In the genomic region with DNA sequence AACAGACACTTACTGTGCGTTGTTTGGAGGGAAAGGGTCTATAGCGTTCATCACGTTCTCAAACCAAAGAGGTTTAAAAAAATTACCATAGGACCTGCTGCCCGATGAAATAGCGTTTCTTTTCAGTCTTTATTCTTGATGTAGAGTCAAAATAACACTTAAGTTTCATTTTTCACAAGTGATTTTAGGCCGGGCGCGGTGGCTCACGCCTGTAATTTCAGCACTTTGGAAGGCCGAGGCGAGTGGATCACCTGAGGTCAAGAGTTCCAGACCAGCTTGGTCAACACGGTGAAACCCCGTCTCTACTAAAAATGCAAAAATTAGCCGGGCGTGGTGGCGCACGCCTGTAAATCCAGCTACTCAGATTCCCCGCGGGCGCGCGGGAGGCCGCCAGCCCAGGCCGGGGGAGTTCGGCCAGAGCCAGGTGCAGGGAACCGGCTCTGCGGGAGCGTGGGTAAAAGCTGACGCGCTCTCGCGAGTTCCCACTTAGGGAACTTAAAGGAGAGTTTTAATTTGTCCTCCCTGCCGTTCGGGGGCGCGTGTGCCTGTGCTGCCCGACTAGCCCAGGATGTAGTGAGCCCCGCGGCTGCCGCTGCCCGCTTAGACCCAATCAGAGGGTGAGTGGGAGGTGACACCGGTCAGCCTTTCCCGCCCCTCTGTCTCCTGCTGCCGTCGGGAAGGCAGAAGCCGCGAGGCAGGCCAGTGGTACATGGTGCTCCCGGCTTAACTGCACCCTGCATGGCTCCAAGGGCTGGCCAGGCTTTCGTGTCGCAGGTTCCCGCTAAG, we compare ENCODE assay signal across 8 cellular contexts. TPM values are rescaled to one million over a fixed set of nuclear protein-coding genes. Genes with fewer than 3 reads are reported as not detected.
DNase-seq lines count a peak whose midpoint lies in the region; ATAC-seq and TF ChIP-seq lines count a peak whose summit lies in the region.

No MANE protein-coding gene starts in this region.

- peak; percentile 65 for ATAC-seq in GM21825 (IDR thresholded peaks at IDR 0.05; ENCODE audit: unreplicated experiment)

- peak overlapping the region; percentile 97 for H2AFZ ChIP-seq in neural cell (ENCODE audit: low read depth, low read length)

- no peaks in the 10 kb centered on the region for H3K9me3 ChIP-seq in neural cell (ENCODE audit: low read length)
- no peaks in the 10 kb centered on the region for H3K9me3 ChIP-seq in stomach

- no peak overlapping the region for H3K9ac ChIP-seq in neural cell (ENCODE audit: low read length)

- WGBS in stomach, 5 donors = 3 to 16% (median 10%) methylated on average over 37 to 51 of the region's 51 CpGs

- no peak for TF ChIP-seq RAD21 in neural cell (conservative IDR thresholded peaks at IDR 0.05)

- DNase-seq in ELF-1 (ENCODE audit: low read depth, low spot score) = peak; percentile 89
- DNase-seq in NCI-H510A treated with DMSO at 0.1 percent for 48 hours (lab: John Stamatoyannopoulos, UW) = peak; percentile 17
- peak; percentile 49 for DNase-seq in activated T-helper 1 cell treated with anti-CD3 and anti-CD28 coated beads, Interleukin-12 subunit alpha, Interleukin-12 subunit beta, Interleukin-2, Interleukin-4 antibody, amounts not matched to agents 30 ng/mL and 10 ng/mL and 1 ng/mL, durations not matched to agents 14 hours and 24 hours and 36 hours (ENCODE audit: low spot score)
- DNase-seq in fibroblast of mammary gland (ENCODE audit: low read depth) = peak; percentile 85
- peak; percentile 79 for DNase-seq in stomach
- DNase-seq in LoVo (ENCODE audit: low spot score) = no peak

- intact Hi-C loops in activated T-helper 1 cell treated with anti-CD3 and anti-CD28 coated beads, Interleukin-12 subunit alpha, Interleukin-12 subunit beta, Interleukin-2, Interleukin-4 antibody, amounts not matched to agents 30 ng/mL and 10 ng/mL and 1 ng/mL, durations not matched to agents 14 hours and 24 hours and 36 hours (cut with micrococcal nuclease) = loop anchor here (2.0 to 10.0 kb wide), 5 partner anchors 20 to 742 kb away; partner anchors contain the start of genes INTS6, NEK5 and VPS36
- intact Hi-C loops in stomach (cut with DNase I; ENCODE audit: low total_unique reads) = no loop called here

- H3K4me2 ChIP-seq in neural cell (ENCODE audit: low read length) = no peak overlapping the region

- H3F3A ChIP-seq in neural cell (ENCODE audit: insufficient read depth, low read length, poor library complexity, severe bottlenecking) = no peaks in the 10 kb centered on the region

- no peaks in the 10 kb centered on the region for H4K20me1 ChIP-seq in neural cell (ENCODE audit: insufficient read depth)

- H3K27ac ChIP-seq in neural cell (ENCODE audit: low read length) = no peak overlapping the region
- peak overlapping the region; percentile 70 to 85 (median 83) for H3K27ac ChIP-seq in stomach

- H3K9me2 ChIP-seq in neural cell (ENCODE audit: insufficient read depth, low read length) = no peaks in the 10 kb centered on the region

- H3K27ac Mint-ChIP-seq in activated T-helper 1 cell treated with anti-CD3 and anti-CD28 coated beads, Interleukin-12 subunit alpha, Interleukin-12 subunit beta, Interleukin-2, Interleukin-4 antibody, amounts not matched to agents 30 ng/mL and 10 ng/mL and 1 ng/mL, durations not matched to agents 14 hours and 24 hours and 36 hours = peak overlapping the region; percentile 95

- H3K79me2 ChIP-seq in neural cell (replicated peaks; ENCODE audit: insufficient read depth, low read length) = peaks cover 30% of the 10 kb centered on the region

- H3K36me3 ChIP-seq in neural cell (ENCODE audit: insufficient read depth, low read length) (no peaks in the 10 kb centered on the region), stomach (peaks cover 0 to 4% (median 0%) of the 10 kb centered on the region in 4 donors)

- TF ChIP-seq CTCF in fibroblast of mammary gland (conservative IDR thresholded peaks at IDR 0.05; ENCODE audit: control insufficient read depth, insufficient read depth, low read depth, low read length) (peak; percentile 3), neural cell (IDR thresholded peaks at IDR 0.05; ENCODE audit: poor library complexity, severe bottlenecking) (no peak), stomach (IDR thresholded peaks at IDR 0.05) (no peak)

- H3K36me3 Mint-ChIP-seq in activated T-helper 1 cell treated with anti-CD3 and anti-CD28 coated beads, Interleukin-12 subunit alpha, Interleukin-12 subunit beta, Interleukin-2, Interleukin-4 antibody, amounts not matched to agents 30 ng/mL and 10 ng/mL and 1 ng/mL, durations not matched to agents 14 hours and 24 hours and 36 hours (ENCODE audit: low read depth) = peaks cover 2% of the 10 kb centered on the region

- peak overlapping the region; percentile 92 for H3K4me3 ChIP-seq in fibroblast of mammary gland (ENCODE audit: control insufficient read depth, low read depth, low read length)
- peak overlapping the region; percentile 83 for H3K4me3 ChIP-seq in neural cell (ENCODE audit: low read length)
- H3K4me3 ChIP-seq in stomach = peak overlapping the region; percentile 68 to 94 (median 84)

- H3K27me3 ChIP-seq in neural cell (ENCODE audit: insufficient read depth, low read depth, low read length) (no peaks in the 10 kb centered on the region), stomach (no peaks in the 10 kb centered on the region)

- peaks cover 13% of the 10 kb centered on the region for H3K4me1 Mint-ChIP-seq in activated T-helper 1 cell treated with anti-CD3 and anti-CD28 coated beads, Interleukin-12 subunit alpha, Interleukin-12 subunit beta, Interleukin-2, Interleukin-4 antibody, amounts not matched to agents 30 ng/mL and 10 ng/mL and 1 ng/mL, durations not matched to agents 14 hours and 24 hours and 36 hours (ENCODE audit: low read depth)

- TF ChIP-seq EP300 in neural cell (conservative IDR thresholded peaks at IDR 0.05; ENCODE audit: poor library complexity, severe bottlenecking) = no peak
- TF ChIP-seq EP300 in stomach (IDR thresholded peaks at IDR 0.05) = no peak

- no peak for TF ChIP-seq POLR2A in stomach (IDR thresholded peaks at IDR 0.05)

- no peaks in the 10 kb centered on the region for H3K9me3 Mint-ChIP-seq in activated T-helper 1 cell treated with anti-CD3 and anti-CD28 coated beads, Interleukin-12 subunit alpha, Interleukin-12 subunit beta, Interleukin-2, Interleukin-4 antibody, amounts not matched to agents 30 ng/mL and 10 ng/mL and 1 ng/mL, durations not matched to agents 14 hours and 24 hours and 36 hours

- peak overlapping the region; percentile 95 for H3K4me3 Mint-ChIP-seq in activated T-helper 1 cell treated with anti-CD3 and anti-CD28 coated beads, Interleukin-12 subunit alpha, Interleukin-12 subunit beta, Interleukin-2, Interleukin-4 antibody, amounts not matched to agents 30 ng/mL and 10 ng/mL and 1 ng/mL, durations not matched to agents 14 hours and 24 hours and 36 hours

- no peaks in the 10 kb centered on the region for H3K27me3 Mint-ChIP-seq in activated T-helper 1 cell treated with anti-CD3 and anti-CD28 coated beads, Interleukin-12 subunit alpha, Interleukin-12 subunit beta, Interleukin-2, Interleukin-4 antibody, amounts not matched to agents 30 ng/mL and 10 ng/mL and 1 ng/mL, durations not matched to agents 14 hours and 24 hours and 36 hours (ENCODE audit: insufficient read depth)

- H3K4me1 ChIP-seq in stomach = peaks cover 16 to 38% (median 33%) of the 10 kb centered on the region in 4 donors

TF ChIP-seq in neural cell, 6 proteins besides CTCF, POLR2A, EP300 and RAD21:
- TF ChIP-seq MXI1 (conservative IDR thresholded peaks at IDR 0.05; ENCODE audit: poor library complexity, severe bottlenecking) (no peak), REST (IDR thresholded peaks at IDR 0.05; ENCODE audit: borderline replicate concordance) (no peak), SMC3 (conservative IDR thresholded peaks at IDR 0.05; ENCODE audit: poor library complexity) (no peak)

RNA-seq across cellular contexts. Expression of gene NEK3, which starts 35.8 kb away (rescaled TPM):
- total RNA-seq in activated T-helper 1 cell treated with anti-CD3 and anti-CD28 coated beads, Interleukin-12 subunit alpha, Interleukin-12 subunit beta, Interleukin-2, Interleukin-4 antibody, amounts not matched to agents 30 ng/mL and 10 ng/mL and 1 ng/mL, durations not matched to agents 14 hours and 24 hours and 36 hours = 10.5 and 12.0 TPM in 2 replicates
- polyA plus RNA-seq in neural cell (53.1 and 61.0 TPM in 2 replicates), stomach (10 to 100 TPM in 1 of 3 donors, 1 to 10 TPM in 2; 7.6 to 14.3 (median 8.4) TPM)
- polyA minus RNA-seq in neural cell = 17.8 and 18.7 TPM in 2 replicates
- total RNA-seq in stomach = 100 to 1,000 TPM in 1 of 5 donors, 10 to 100 TPM in 3, 1 to 10 TPM in 1; 2.3 to 171 (median 29.4) TPM
